In genomic region chr5:35371971-35372426, GRCh38 we compare ENCODE assay signal across 16 cellular contexts.
A peak's percentile ranks its signal among the peaks of the same experiment; 100 is the strongest.
DNase-seq lines count a peak whose midpoint lies in the region; ATAC-seq and TF ChIP-seq lines count a peak whose summit lies in the region.
"Had no signal": no experiment of that assay in that cellular context is flagged by ENCODE, and none has a peak within 500 bp of the region (broad histone marks: within the 10 kb centered on the region; RNA-seq: fewer than 3 reads in every experiment).

No MANE protein-coding gene starts in this region.

- H3K27me3 ChIP-seq in right cardiac atrium (ENCODE audit: control insufficient read depth, insufficient read depth): no peaks in the 10 kb centered on the region
- no peaks in the 10 kb centered on the region for H3K27me3 ChIP-seq in colonic mucosa
- H3K27me3 ChIP-seq in naive thymus-derived CD4-positive, alpha-beta T cell (ENCODE audit: control insufficient read depth in 2 of 2, insufficient read depth in 2 of 2, low read length in 2 of 2): no peaks in the 10 kb centered on the region

- H3K4me3 ChIP-seq in right cardiac atrium (ENCODE audit: low read length): no peak overlapping the region
- no peak overlapping the region for H3K4me3 ChIP-seq in colonic mucosa
- no peak overlapping the region for H3K4me3 ChIP-seq in coronary artery
- H3K4me3 ChIP-seq in naive thymus-derived CD4-positive, alpha-beta T cell (ENCODE audit: low read length): no peak overlapping the region
- H3K4me3 ChIP-seq: GM23338, PC-9 had no signal

- CTCF ChIA-PET in naive thymus-derived CD4-positive, alpha-beta T cell (lab: Charles Lee): no interaction called here

- intact Hi-C loops in right cardiac atrium (cut with DNase I) (no loop called here), left ventricle myocardium superior (cut with micrococcal nuclease) (no loop called here), colonic mucosa (cut with DNase I) (no loop called here)
- intact Hi-C loops in naive thymus-derived CD4-positive, alpha-beta T cell (cut with micrococcal nuclease): no loop called here

- ATAC-seq in right cardiac atrium (peak; percentile 85 to 92), left ventricle myocardium superior (no peak), omental fat pad (ENCODE audit: low FRiP score) (peak; percentile 63)
- ATAC-seq in naive thymus-derived CD4-positive, alpha-beta T cell: no peak
- ATAC-seq: GM23338 had no signal

- DNase-seq in right cardiac atrium: peak in 1 of 3 donors; percentile 42
- DNase-seq in left ventricle myocardium superior: no peak
- DNase-seq in colonic mucosa: peak; percentile 61
- no peak for DNase-seq in omental fat pad (ENCODE audit: low spot score)
- no peak for DNase-seq in DMS 273 (lab: John Stamatoyannopoulos, UW; ENCODE audit: unreplicated experiment)
- DNase-seq in coronary artery (ENCODE audit: low spot score): no peak
- no peak for DNase-seq in naive thymus-derived CD4-positive, alpha-beta T cell
- DNase-seq: GF-D8, Kasumi-1, NCI-H2029 treated with DMSO at 0.1 percent for 48 hours, NCI-H2171 treated with DMSO at 0.1 percent for 48 hours, PC-9 had no signal

- H3K9me3 ChIP-seq in right cardiac atrium (ENCODE audit: control insufficient read depth, low read length): no peaks in the 10 kb centered on the region
- no peaks in the 10 kb centered on the region for H3K9me3 ChIP-seq in colonic mucosa
- H3K9me3 ChIP-seq in naive thymus-derived CD4-positive, alpha-beta T cell (ENCODE audit: control insufficient read depth in 2 of 3, low read length in 3 of 3): no peaks in the 10 kb centered on the region

- H3K27ac Mint-ChIP-seq in naive thymus-derived CD4-positive, alpha-beta T cell: no peak overlapping the region
- H3K27ac Mint-ChIP-seq: GM23338, IgD-negative memory B cell had no signal

- H3K9ac ChIP-seq in colonic mucosa (ENCODE audit: low read depth in 2 of 2, low read length in 2 of 2): peak overlapping the region in 1 of 2 donors; percentile 3

- H3K9me3 Mint-ChIP-seq in naive thymus-derived CD4-positive, alpha-beta T cell: peaks cover 0 to 3% (median 0%) of the 10 kb centered on the region in 11 donors
- H3K9me3 Mint-ChIP-seq: GM23338, IgD-negative memory B cell had no signal

- 34% methylated on average over 1 of the region's 1 CpG for WGBS in right cardiac atrium

- H3K27ac ChIP-seq in right cardiac atrium (ENCODE audit: low read length) (no peak overlapping the region), colonic mucosa (peak overlapping the region; percentile 51), coronary artery (no peak overlapping the region)
- no peak overlapping the region for H3K27ac ChIP-seq in naive thymus-derived CD4-positive, alpha-beta T cell (ENCODE audit: low read depth, low read length)
- H3K27ac ChIP-seq: C4-2B, HL-60, PC-9 had no signal

- peaks cover 3 to 16% (median 15%) of the 10 kb centered on the region in 5 donors for H3K27me3 Mint-ChIP-seq in naive thymus-derived CD4-positive, alpha-beta T cell

- no peaks in the 10 kb centered on the region for H3K4me1 ChIP-seq in right cardiac atrium (ENCODE audit: control insufficient read depth, insufficient read depth, low read length)
- H3K4me1 ChIP-seq in colonic mucosa: peaks cover 4% of the 10 kb centered on the region
- no peaks in the 10 kb centered on the region for H3K4me1 ChIP-seq in naive thymus-derived CD4-positive, alpha-beta T cell (ENCODE audit: control insufficient read depth in 2 of 2, insufficient read depth in 2 of 2, low read length in 2 of 2)

- H3K36me3 Mint-ChIP-seq in naive thymus-derived CD4-positive, alpha-beta T cell: no peaks in the 10 kb centered on the region
- H3K36me3 Mint-ChIP-seq: IgD-negative memory B cell had no signal

- POLR2A ChIA-PET in naive thymus-derived CD4-positive, alpha-beta T cell (lab: Charles Lee): no interaction called here

- H3K36me3 ChIP-seq in colonic mucosa: no peaks in the 10 kb centered on the region
- H3K36me3 ChIP-seq in naive thymus-derived CD4-positive, alpha-beta T cell (ENCODE audit: control insufficient read depth in 2 of 3, insufficient read depth in 3 of 3, low read length in 3 of 3): no peaks in the 10 kb centered on the region

- H3K4me1 Mint-ChIP-seq in naive thymus-derived CD4-positive, alpha-beta T cell: peaks cover 0 to 2% (median 0%) of the 10 kb centered on the region in 7 donors

- TF ChIP-seq CTCF in colonic mucosa (IDR thresholded peaks at IDR 0.05) (no peak), omental fat pad (IDR thresholded peaks at IDR 0.05) (no peak), coronary artery (IDR thresholded peaks at IDR 0.05) (no peak)

- no peak overlapping the region for H3K4me3 Mint-ChIP-seq in naive thymus-derived CD4-positive, alpha-beta T cell
- H3K4me3 Mint-ChIP-seq: GM23338, IgD-negative memory B cell had no signal

Comparison
In these comparisons a context has a peak if more than half of its experiments do, and no peak if none do; other contexts are left out.
1. ATAC-seq: peak in right cardiac atrium (2 of 2) and omental fat pad (single experiment); none in left ventricle myocardium superior (single experiment) and naive thymus-derived CD4-positive, alpha-beta T cell (single experiment).